Comparison of ENCODE assay signal across 8 cellular contexts in the genomic region with DNA sequence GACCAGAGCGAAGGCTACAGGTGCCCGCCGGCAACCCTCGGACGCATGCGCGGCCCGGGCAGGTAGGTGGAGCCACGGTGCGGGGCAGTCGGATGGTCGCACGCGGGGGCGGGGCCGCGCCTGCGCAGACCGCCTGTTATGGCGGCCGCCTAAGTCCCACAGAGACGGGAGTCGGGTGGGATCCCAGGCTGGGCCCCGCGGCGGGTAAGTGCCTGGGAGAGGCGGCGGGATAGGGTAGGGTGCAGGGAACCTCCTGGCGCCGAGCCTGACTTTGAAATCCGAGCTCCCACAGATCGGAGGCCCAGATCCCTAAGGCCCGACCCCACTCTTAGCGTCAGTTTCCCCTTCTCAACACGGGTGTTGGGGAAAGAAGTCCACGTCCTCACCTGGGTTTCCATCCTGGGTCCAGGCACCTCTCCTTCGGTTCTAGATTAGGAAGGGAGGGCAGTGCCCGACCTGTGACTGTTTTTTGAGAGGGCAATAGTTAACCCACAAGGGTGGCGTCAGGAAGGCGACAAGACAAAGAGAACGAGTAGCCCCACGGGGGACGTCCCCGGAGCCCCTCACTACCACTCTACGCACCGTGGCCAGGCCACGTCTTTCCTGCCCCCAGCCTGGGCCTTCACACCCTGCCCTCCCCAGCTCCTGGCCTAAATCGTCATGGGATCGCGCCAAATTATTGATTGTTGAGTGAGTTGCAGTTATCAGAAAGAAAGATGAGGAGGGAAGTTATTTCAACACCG. TPM values are rescaled to one million over a fixed set of nuclear protein-coding genes. Genes with fewer than 3 reads are reported as not detected.
DNase-seq lines count a peak whose midpoint lies in the region; ATAC-seq and TF ChIP-seq lines count a peak whose summit lies in the region.

METTL22 (plus strand) TSS at position 127 of the 743 bp plus-strand sequence. CDS start 3,968 bp downstream, outside the sequence.

- H3K4me3 ChIP-seq in dorsolateral prefrontal cortex: peak within 1 kb of the TSS; percentile 46 to 100 (median 91)
- peak within 1 kb of the TSS; percentile 75 to 99 (median 97) for H3K4me3 ChIP-seq in liver (ENCODE audit: low read depth in 1 of 3, low read length in 3 of 3)

- no peaks in the 10 kb centered on the region for H3K9me3 ChIP-seq in liver (ENCODE audit: control insufficient read depth in 4 of 4, low read length in 3 of 4)

- H3K27ac ChIP-seq in dorsolateral prefrontal cortex (peak within 1 kb of the TSS in 53 of 59 donors; percentile 7 to 93 (median 72)), liver (ENCODE audit: low read depth in 1 of 2, low read length in 2 of 2) (peak within 1 kb of the TSS; percentile 47 to 75)

- H3K4me3 Mint-ChIP-seq in CD14-positive monocyte: peak within 1 kb of the TSS; percentile 94 to 97
- H3K4me3 Mint-ChIP-seq in activated CD4-positive, alpha-beta memory T cell treated with anti-CD3 and anti-CD28 coated beads for 36 hours: peak within 1 kb of the TSS; percentile 93

- peaks cover 0 to 3% (median 0%) of the 10 kb centered on the region in 7 donors for H3K9me3 Mint-ChIP-seq in CD14-positive monocyte
- no peaks in the 10 kb centered on the region for H3K9me3 Mint-ChIP-seq in activated CD4-positive, alpha-beta memory T cell treated with anti-CD3 and anti-CD28 coated beads for 36 hours

- peaks cover 0 to 9% (median 5%) of the 10 kb centered on the region in 4 donors for H3K36me3 ChIP-seq in liver (ENCODE audit: control insufficient read depth in 4 of 4, insufficient read depth in 3 of 4, low read depth in 1 of 4, low read length in 3 of 4)

- H3K27ac Mint-ChIP-seq in CD14-positive monocyte: peak within 1 kb of the TSS; percentile 87 to 99 (median 97)
- H3K27ac Mint-ChIP-seq in activated CD4-positive, alpha-beta memory T cell treated with anti-CD3 and anti-CD28 coated beads for 36 hours: peak within 1 kb of the TSS; percentile 51

- POLR2A ChIA-PET in activated CD4-positive, alpha-beta memory T cell treated with anti-CD3 and anti-CD28 coated beads for 36 hours (lab: Charles Lee): interaction anchor here (0.6 to 1.4 kb wide), 3 partner anchors 35 to 247 kb away, joined by 3 to 5 read pairs (median 3); partner anchors contain the start of genes CARHSP1, PMM2 and TMEM186

- TF ChIP-seq CTCF in CD14-positive monocyte (IDR thresholded peaks at IDR 0.05) (no peak), dorsolateral prefrontal cortex (IDR thresholded peaks at IDR 0.05 in 54 of 56, conservative IDR thresholded peaks at IDR 0.05 in 2 of 56; ENCODE audit: low read depth in 1 of 56, partially characterized antibody in 56 of 56) (peak in 32 of 56 donors; percentile 1 to 54 (median 24)), liver (IDR thresholded peaks at IDR 0.05; ENCODE audit: low read depth, low read length, missing input control) (no peak)

- intact Hi-C loops in CD14-positive monocyte (cut with micrococcal nuclease) (no loop called here), dorsolateral prefrontal cortex (cut with DNase I) (loop anchor here in 1 of 2 donors (2.0 to 5.0 kb wide), 2 partner anchors 53 to 246 kb away; partner anchors contain the start of genes ABAT and CARHSP1)
- intact Hi-C loops in activated CD4-positive, alpha-beta memory T cell treated with anti-CD3 and anti-CD28 coated beads for 36 hours (cut with micrococcal nuclease): loop anchor here (1.0 to 5.0 kb wide), 4 partner anchors 33 to 176 kb away; partner anchors contain the start of genes ABAT, PMM2 and TMEM186

- DNase-seq in CD14-positive monocyte (ENCODE audit: low spot score) (peak; percentile 85), NCI-H82 (lab: John Stamatoyannopoulos, UW) (peak; percentile 93), dorsolateral prefrontal cortex (peak; percentile 83 to 94 (median 88))
- peak; percentile 93 for DNase-seq in activated CD4-positive, alpha-beta memory T cell treated with anti-CD3 and anti-CD28 coated beads for 36 hours
- DNase-seq in stimulated activated CD4-positive, alpha-beta T cell treated with anti-CD3 and anti-CD28 coated beads, Interleukin-4, amount 100 ng/mL, for 1 hour: peak; percentile 96

- ATAC-seq in GM19395 (IDR thresholded peaks at IDR 0.05; ENCODE audit: unreplicated experiment) (peak; percentile 91), HG03521 (IDR thresholded peaks at IDR 0.05; ENCODE audit: unreplicated experiment) (peak; percentile 92)

- H3K36me3 Mint-ChIP-seq in CD14-positive monocyte: peaks cover 22 to 26% of the 10 kb centered on the region in 2 donors
- H3K36me3 Mint-ChIP-seq in activated CD4-positive, alpha-beta memory T cell treated with anti-CD3 and anti-CD28 coated beads for 36 hours: peaks cover 2% of the 10 kb centered on the region

- WGBS in liver: under 1% methylated on average over 51 of the region's 51 CpGs

- peaks cover 20 to 30% (median 24%) of the 10 kb centered on the region in 3 donors for H3K27me3 Mint-ChIP-seq in CD14-positive monocyte (ENCODE audit: low read depth in 3 of 3)
- no peaks in the 10 kb centered on the region for H3K27me3 Mint-ChIP-seq in activated CD4-positive, alpha-beta memory T cell treated with anti-CD3 and anti-CD28 coated beads for 36 hours

- peaks cover 25% of the 10 kb centered on the region for H3K4me1 Mint-ChIP-seq in CD14-positive monocyte
- peaks cover 29% of the 10 kb centered on the region for H3K4me1 Mint-ChIP-seq in activated CD4-positive, alpha-beta memory T cell treated with anti-CD3 and anti-CD28 coated beads for 36 hours (ENCODE audit: low read depth)

- H3K27me3 ChIP-seq in dorsolateral prefrontal cortex (no peaks in the 10 kb centered on the region), liver (ENCODE audit: control insufficient read depth in 4 of 4, insufficient read depth in 4 of 4, low read length in 3 of 4) (no peaks in the 10 kb centered on the region)

- no peak for TF ChIP-seq RAD21 in liver (IDR thresholded peaks at IDR 0.05)

- peak within 1 kb of the TSS; percentile 85 to 87 for H3K9ac ChIP-seq in liver (ENCODE audit: low read depth in 1 of 2, low read length in 2 of 2)

- H3K4me1 ChIP-seq in liver (ENCODE audit: control insufficient read depth in 4 of 4, insufficient read depth in 4 of 4, low read length in 3 of 4): peaks cover 0 to 20% (median 8%) of the 10 kb centered on the region in 4 donors

- CTCF ChIA-PET in activated CD4-positive, alpha-beta memory T cell treated with anti-CD3 and anti-CD28 coated beads for 36 hours (lab: Charles Lee): interaction anchor here (1.5 to 1.7 kb wide), 3 partner anchors 33 to 151 kb away, joined by 3 to 5 read pairs (median 4); no protein-coding TSS in a partner anchor

TF ChIP-seq in liver, 16 proteins besides CTCF, POLR2A, EP300 and RAD21:
- peak; percentile 55 to 58 for TF ChIP-seq EGR1 (IDR thresholded peaks at IDR 0.05; ENCODE audit: low read depth in 2 of 2)
- TF ChIP-seq YY1 (IDR thresholded peaks at IDR 0.05): peak; percentile 95
- no peak for TF ChIP-seq RXRA (IDR thresholded peaks at IDR 0.05)
- no peak for TF ChIP-seq FOXA2 (IDR thresholded peaks at IDR 0.05)

RNA-seq across cellular contexts. Expression of gene METTL22, which starts in this region (rescaled TPM):
- polyA plus RNA-seq in CD14-positive monocyte (10 to 100 TPM; 36.0 to 44.0 TPM), liver (10 to 100 TPM in 1 of 2 donors, 1 to 10 TPM in 1; 6.5 to 15.2 TPM)
- 10 to 100 TPM; 26.4 to 30.8 TPM for total RNA-seq in activated CD4-positive, alpha-beta memory T cell treated with anti-CD3 and anti-CD28 coated beads for 36 hours
- total RNA-seq in dorsolateral prefrontal cortex (10 to 100 TPM; 22.8 to 59.0 (median 39.5) TPM), liver (10 to 100 TPM; 13.6 to 17.9 TPM)

Comparison
In these comparisons a context has a peak if more than half of its experiments do, and no peak if none do; other contexts are left out.
1. Peak in every context shown above with its lines: DNase-seq, ATAC-seq, H3K4me3 ChIP-seq and H3K27ac ChIP-seq.
2. CTCF ChIP-seq: peak in dorsolateral prefrontal cortex (32 of 56); none in CD14-positive monocyte (single experiment) and liver (single experiment).